In the genomic region with DNA sequence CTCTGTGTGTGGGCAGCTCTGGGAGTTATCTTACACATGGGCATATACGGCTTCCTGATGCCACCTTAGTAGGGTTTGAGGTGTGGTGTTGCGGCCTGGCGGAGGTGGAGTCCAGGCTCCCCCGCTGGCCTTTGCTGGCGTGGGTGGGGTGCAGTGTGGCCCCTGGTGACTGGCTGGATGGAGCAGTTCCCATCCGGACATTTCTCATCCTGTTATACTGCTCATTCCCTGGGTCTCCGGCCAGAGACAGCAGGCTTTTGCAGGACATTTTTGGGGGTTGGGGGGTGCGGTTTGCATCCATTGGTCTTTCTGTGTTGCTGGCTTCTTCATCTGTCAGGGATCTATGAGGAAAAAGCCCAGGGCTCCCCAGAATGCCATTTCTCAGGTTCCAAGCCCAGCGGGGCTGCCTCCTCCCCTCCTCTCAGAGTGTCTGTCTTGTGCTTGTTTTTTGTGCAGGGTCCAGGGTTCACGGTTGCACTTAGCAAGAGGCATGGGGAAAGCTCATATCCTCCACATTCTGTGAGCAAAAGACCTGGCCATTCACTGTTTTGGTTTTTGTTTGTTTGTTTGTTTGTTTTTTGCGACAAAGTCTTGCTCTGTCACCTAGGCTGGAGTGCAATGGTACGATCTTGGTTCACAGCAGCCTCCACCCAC, we compare ENCODE assay signal across 29 cellular contexts. TPM values are rescaled to one million over a fixed set of nuclear protein-coding genes. Genes with fewer than 3 reads are reported as not detected.
"Had no signal": no experiment of that assay in that cellular context is flagged by ENCODE, and none has a peak within 500 bp of the region (broad histone marks: within the 10 kb centered on the region; RNA-seq: fewer than 3 reads in every experiment).

No MANE protein-coding gene starts in this region.

- H3K4me3 ChIP-seq: ascending aorta, body of pancreas had no signal

- ATAC-seq: activated CD4-positive, alpha-beta T cell treated with anti-CD3 and anti-CD28 coated beads for 36 hours; activated naive CD8-positive, alpha-beta T cell treated with anti-CD3 and anti-CD28 coated beads, Interleukin-2, amount 50 U/mL, for 24 hours; activated T-helper 17 cell treated with anti-CD3 and anti-CD28 coated beads, Interleukin-2, amount 50 U/mL, for 72 hours; body of pancreas; Panc1; T-cell had no signal

- DNase-seq: activated CD4-positive, alpha-beta memory T cell treated with anti-CD3 and anti-CD28 coated beads, Interleukin-2, amount 10 ng/mL, durations not matched to agents 7 days and 5 days; activated CD4-positive, alpha-beta T cell treated with anti-CD3 and anti-CD28 coated beads for 36 hours; activated CD4-positive, alpha-beta T cell treated with anti-CD3 and anti-CD28 coated beads, Interleukin-2, amount 50 U/mL, for 1 hour; activated naive CD8-positive, alpha-beta T cell treated with anti-CD3 and anti-CD28 coated beads, Interleukin-2, amount 50 U/mL, for 24 hours; activated T-cell treated with anti-CD3 and anti-CD28 coated beads for 4 hours; activated T-cell treated with anti-CD3 and anti-CD28 coated beads, Interleukin-2, amount 50 U/mL, for 48 hours; amniotic stem cell; body of pancreas; cerebellar nuclear complex; Kasumi-1; KBM-7; NCI-H1105 treated with DMSO at 0.1 percent for 48 hours; NCI-H1436 treated with DMSO at 0.1 percent for 48 hours; NCI-H187; NCI-H2081; NCI-H510A treated with DMSO at 0.1 percent for 48 hours; NCI-H69; NK-92 treated with Interleukin-12 subunit alpha and Interleukin-12 subunit beta, amount 100 ng/mL, for 24 hours; OCI-M1; SIG-M5; T-helper 2 cell; T1000 had no signal

- H3K4me1 ChIP-seq: ascending aorta, body of pancreas had no signal

- H3K9me3 ChIP-seq: ascending aorta, body of pancreas had no signal

- H3K27ac ChIP-seq: ascending aorta, body of pancreas had no signal

- FAIRE-seq: bronchial epithelial cell, TTC549 had no signal

- H3K27me3 ChIP-seq: ascending aorta, body of pancreas had no signal

RNA-seq across cellular contexts. Expression of a gene that starts 59.2 kb away (rescaled TPM):
- total RNA-seq: activated CD4-positive, alpha-beta memory T cell treated with anti-CD3 and anti-CD28 coated beads, Interleukin-2, amount 10 ng/mL, durations not matched to agents 7 days and 5 days; activated CD4-positive, alpha-beta T cell treated with anti-CD3 and anti-CD28 coated beads for 36 hours; activated CD8-positive, alpha-beta memory T cell treated with anti-CD3 and anti-CD28 coated beads for 36 hours; activated T-helper 17 cell treated with anti-CD3 and anti-CD28 coated beads, Interleukin-2, amount 50 U/mL, for 72 hours; ascending aorta; body of pancreas; T-cell had no signal
